In the genomic region with DNA sequence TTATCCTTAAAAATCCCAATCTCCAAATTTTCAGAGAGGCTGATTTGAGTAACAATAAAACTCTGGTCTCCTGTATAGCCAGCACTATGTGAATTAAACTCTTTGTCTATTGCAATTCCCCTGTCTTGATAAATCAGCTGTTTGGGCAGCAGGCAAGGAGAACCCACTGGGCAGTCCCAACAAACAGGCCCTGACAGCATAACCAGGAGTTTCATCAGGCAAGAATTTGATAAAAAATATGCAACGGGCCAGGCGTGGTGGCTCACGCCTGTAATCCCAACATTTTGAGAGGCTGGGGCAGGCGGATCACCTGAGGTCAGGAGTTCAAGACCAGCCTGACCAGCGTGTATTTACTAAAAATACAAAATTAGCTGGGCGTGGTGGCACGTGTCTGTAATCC, we compare ENCODE assay signal across 23 cellular contexts. TPM values are rescaled to one million over a fixed set of nuclear protein-coding genes. Genes with fewer than 3 reads are reported as not detected.
DNase-seq lines count a peak whose midpoint lies in the region; ATAC-seq and TF ChIP-seq lines count a peak whose summit lies in the region.
"Had no signal": no experiment of that assay in that cellular context is flagged by ENCODE, and none has a peak within 500 bp of the region (broad histone marks: within the 10 kb centered on the region; RNA-seq: fewer than 3 reads in every experiment).

No MANE protein-coding gene starts in this region.

- no peak overlapping the region for H3K4me3 Mint-ChIP-seq in Caco-2 (ENCODE audit: unreplicated experiment)
- H3K4me3 Mint-ChIP-seq in activated T-helper 17 cell treated with anti-CD3 and anti-CD28 coated beads, Interleukin-2, amount 50 U/mL, for 72 hours: peak overlapping the region; percentile 89
- H3K4me3 Mint-ChIP-seq in mesothelial cell of epicardium: no peak overlapping the region
- H3K4me3 Mint-ChIP-seq: activated CD8-positive, alpha-beta memory T cell treated with anti-CD3 and anti-CD28 coated beads, Interleukin-2, amount 10 ng/mL, durations not matched to agents 7 days and 5 days; activated naive CD8-positive, alpha-beta T cell; dendritic cell treated with granulocyte-macrophage colony-stimulating factor and Interleukin-4, amounts not matched to agents 40 ng/mL and 50 ng/mL, for 4 days had no signal

- TF ChIP-seq CTCF in C4-2B (conservative IDR thresholded peaks at IDR 0.05): no peak
- no peak for TF ChIP-seq CTCF in Caco-2 (IDR thresholded peaks at IDR 0.05; ENCODE audit: insufficient read depth in 1 of 2, low read depth in 1 of 2, low read length in 1 of 2, severe bottlenecking in 1 of 2, unreplicated experiment in 1 of 2)
- TF ChIP-seq CTCF in mesothelial cell of epicardium (IDR thresholded peaks at IDR 0.05; ENCODE audit: unreplicated experiment): no peak

- H3K27ac ChIP-seq in C4-2B: peak overlapping the region; percentile 28
- H3K27ac ChIP-seq: upper lobe of right lung had no signal

- H3K27me3 ChIP-seq in Caco-2 (replicated peaks; ENCODE audit: control insufficient read depth, insufficient read depth, low read length): no peaks in the 10 kb centered on the region
- H3K27me3 ChIP-seq: cardiac muscle cell, upper lobe of right lung had no signal

- H3K36me3 ChIP-seq in Caco-2 (ENCODE audit: control insufficient read depth, insufficient read depth, low read length): no peaks in the 10 kb centered on the region; the same call in 1 of the 2 replicates
- H3K36me3 ChIP-seq: cardiac muscle cell, left ventricle myocardium inferior had no signal

- H3K9me3 Mint-ChIP-seq in Caco-2 (ENCODE audit: unreplicated experiment) (no peaks in the 10 kb centered on the region), mesothelial cell of epicardium (no peaks in the 10 kb centered on the region)
- no peaks in the 10 kb centered on the region for H3K9me3 Mint-ChIP-seq in activated T-helper 17 cell treated with anti-CD3 and anti-CD28 coated beads, Interleukin-2, amount 50 U/mL, for 72 hours
- H3K9me3 Mint-ChIP-seq: dendritic cell treated with granulocyte-macrophage colony-stimulating factor and Interleukin-4, amounts not matched to agents 40 ng/mL and 50 ng/mL, for 4 days; naive thymus-derived CD8-positive, alpha-beta T cell had no signal

- intact Hi-C loops in Caco-2 (cut with micrococcal nuclease; ENCODE audit: unreplicated experiment): no loop called here

- H3K27ac Mint-ChIP-seq in Caco-2 (ENCODE audit: unreplicated experiment) (peak overlapping the region; percentile 65), mesothelial cell of epicardium (peak overlapping the region; percentile 24)
- H3K27ac Mint-ChIP-seq in activated T-helper 17 cell treated with anti-CD3 and anti-CD28 coated beads, Interleukin-2, amount 50 U/mL, for 72 hours: peak overlapping the region; percentile 84
- H3K27ac Mint-ChIP-seq: activated naive CD8-positive, alpha-beta T cell; dendritic cell treated with granulocyte-macrophage colony-stimulating factor and Interleukin-4, amounts not matched to agents 40 ng/mL and 50 ng/mL, for 4 days had no signal

- ATAC-seq in activated T-helper 17 cell treated with anti-CD3 and anti-CD28 coated beads, Interleukin-2, amount 50 U/mL, for 72 hours (replicated peaks): no peak
- ATAC-seq in HG02763 (IDR thresholded peaks at IDR 0.05; ENCODE audit: unreplicated experiment): no peak
- no peak for ATAC-seq in GM19395 (IDR thresholded peaks at IDR 0.05; ENCODE audit: unreplicated experiment)
- ATAC-seq in HG03097 (IDR thresholded peaks at IDR 0.05; ENCODE audit: low FRiP score, unreplicated experiment): no peak
- ATAC-seq: GM12878; naive thymus-derived CD8-positive, alpha-beta T cell had no signal

- BruUV-seq in Caco-2 (replicated peaks; lab: Mats Ljungman, UMichigan): no TSS peak

- no peak for DNase-seq in Caco-2
- no peak for DNase-seq in mesothelial cell of epicardium (ENCODE audit: low spot score in 2 of 2, unreplicated experiment in 2 of 2)
- DNase-seq in stimulated activated CD4-positive, alpha-beta T cell treated with anti-CD3 and anti-CD28 coated beads, Interleukin-4, amount 100 ng/mL, for 1 hour: no peak
- DNase-seq: activated CD8-positive, alpha-beta memory T cell treated with anti-CD3 and anti-CD28 coated beads, Interleukin-2, amount 10 ng/mL, durations not matched to agents 7 days and 5 days; aorta; EL; left ventricle myocardium inferior; midbrain; naive thymus-derived CD8-positive, alpha-beta T cell; occipital lobe; SK-N-SH; stimulated activated CD8-positive, alpha-beta memory T cell treated with anti-CD3 and anti-CD28 coated beads, Interleukin-4, amount 100 ng/mL, for 48 hours; T-helper 2 cell; upper lobe of right lung had no signal

- peaks cover 75% of the 10 kb centered on the region for H3K36me3 Mint-ChIP-seq in Caco-2 (ENCODE audit: insufficient read depth, unreplicated experiment)
- peaks cover 96% of the 10 kb centered on the region for H3K36me3 Mint-ChIP-seq in activated T-helper 17 cell treated with anti-CD3 and anti-CD28 coated beads, Interleukin-2, amount 50 U/mL, for 72 hours (ENCODE audit: low read depth)
- peaks cover 5% of the 10 kb centered on the region for H3K36me3 Mint-ChIP-seq in mesothelial cell of epicardium

- no peaks in the 10 kb centered on the region for H3K27me3 Mint-ChIP-seq in Caco-2 (ENCODE audit: insufficient read depth, unreplicated experiment)
- no peaks in the 10 kb centered on the region for H3K27me3 Mint-ChIP-seq in activated T-helper 17 cell treated with anti-CD3 and anti-CD28 coated beads, Interleukin-2, amount 50 U/mL, for 72 hours
- H3K27me3 Mint-ChIP-seq in mesothelial cell of epicardium (ENCODE audit: low read depth): no peaks in the 10 kb centered on the region
- H3K27me3 Mint-ChIP-seq: activated CD8-positive, alpha-beta memory T cell treated with anti-CD3 and anti-CD28 coated beads, Interleukin-2, amount 10 ng/mL, durations not matched to agents 7 days and 5 days; activated naive CD8-positive, alpha-beta T cell; dendritic cell treated with granulocyte-macrophage colony-stimulating factor and Interleukin-4, amounts not matched to agents 40 ng/mL and 50 ng/mL, for 4 days; naive thymus-derived CD8-positive, alpha-beta T cell had no signal

- H3K4me1 Mint-ChIP-seq in Caco-2 (ENCODE audit: low read depth, unreplicated experiment) (peaks cover 39% of the 10 kb centered on the region), mesothelial cell of epicardium (peaks cover 29% of the 10 kb centered on the region)
- H3K4me1 Mint-ChIP-seq in activated T-helper 17 cell treated with anti-CD3 and anti-CD28 coated beads, Interleukin-2, amount 50 U/mL, for 72 hours: peaks cover 82% of the 10 kb centered on the region

- H3K4me3 ChIP-seq in Caco-2 (ENCODE audit: low read depth, low read length): no peak overlapping the region
- H3K4me3 ChIP-seq: cardiac muscle cell, GM12878, left ventricle myocardium inferior, upper lobe of right lung had no signal

- CTCF ChIA-PET in Caco-2 (lab: Charles Lee): no interaction called here

- POLR2A ChIA-PET in Caco-2 (lab: Charles Lee): no interaction called here

- H3K9me3 ChIP-seq in Caco-2: no peaks in the 10 kb centered on the region
- H3K9me3 ChIP-seq: left ventricle myocardium inferior, SK-N-SH, upper lobe of right lung had no signal

- peaks cover 15% of the 10 kb centered on the region for H3K4me1 ChIP-seq in Caco-2

RNA-seq across cellular contexts. Expression of gene STK24, which starts 42.1 kb away (rescaled TPM):
- total RNA-seq in Caco-2 (2022) (244 and 253 TPM in 2 replicates), mesothelial cell of epicardium (85.4 to 92.1 TPM (median 88.4 TPM) in 3 replicates)
- total RNA-seq in activated T-helper 17 cell treated with anti-CD3 and anti-CD28 coated beads, Interleukin-2, amount 50 U/mL, for 72 hours: 100 to 1,000 TPM; 212 to 231 TPM

Comparison
In these comparisons a context has a peak if more than half of its experiments do, and no peak if none do; other contexts are left out.
1. H3K27ac Mint-ChIP-seq: peak in every context shown above with its lines; median percentile 84 in activated T-helper 17 cell treated with anti-CD3 and anti-CD28 coated beads, Interleukin-2, amount 50 U/mL, for 72 hours; 65 in Caco-2; 24 in mesothelial cell of epicardium.